1 cellular context compared by ENCODE assay signal in the genomic region with DNA sequence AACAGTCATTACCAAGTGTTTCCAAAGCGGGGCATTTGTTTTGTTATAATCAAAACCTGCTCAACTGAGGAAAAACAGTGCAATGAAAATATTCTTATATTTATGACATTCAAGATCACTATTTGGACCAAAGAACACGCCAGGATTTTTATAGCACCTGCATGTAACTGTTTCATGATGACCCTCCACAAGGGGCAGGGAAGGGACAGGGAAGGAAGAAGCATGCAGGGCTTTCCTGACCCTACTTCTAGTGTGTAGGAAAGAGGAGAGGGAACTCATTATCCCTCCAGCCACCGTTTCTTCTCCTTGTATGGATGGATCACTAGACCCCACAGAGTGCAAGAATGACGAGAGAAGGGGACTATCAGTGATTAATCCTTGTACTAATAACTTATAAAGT.
TF ChIP-seq lines count a peak whose summit lies in the region.

No MANE protein-coding gene starts in this region.

TF ChIP-seq in K562, 482 proteins besides CTCF, POLR2A, EP300 and RAD21:
- no peak for TF ChIP-seq MTA3 (IDR thresholded peaks at IDR 0.05; ENCODE audit: borderline replicate concordance)
- TF ChIP-seq ZNF695 (CRISPR knock-in tag; IDR thresholded peaks at IDR 0.05): no peak
- no peak for TF ChIP-seq NFYB (IDR thresholded peaks at IDR 0.05; ENCODE audit: extremely low read depth, insufficient read length)
TF ChIP-seq in K562: peak in this region for 0.
